12 cellular contexts compared by ENCODE assay signal in genomic region chr15:58551084-58551763, GRCh38.
DNase-seq lines count a peak whose midpoint lies in the region; ATAC-seq, FAIRE-seq and TF ChIP-seq lines count a peak whose summit lies in the region.
"Had no signal": no experiment of that assay in that cellular context is flagged by ENCODE, and none has a peak within 500 bp of the region (broad histone marks: within the 10 kb centered on the region; RNA-seq: fewer than 3 reads in every experiment).

No MANE protein-coding gene starts in this region.

- H3K56ac ChIP-seq in IMR-90 (ENCODE audit: extremely low read depth, insufficient read depth, low read length) = 0 out of 2 replicates have a peak overlapping the region, but pooled peaks have one; percentile 0

- H3K4me3 Mint-ChIP-seq in CD14-positive monocyte = peak overlapping the region; percentile 68 to 81
- no peak overlapping the region for H3K4me3 Mint-ChIP-seq in nephron
- H3K4me3 Mint-ChIP-seq: activated T-cell treated with anti-CD3 and anti-CD28 coated beads, Interleukin-2, amount 50 U/mL, for 4 hours had no signal

- no TSS peak for BruUV-seq in IMR-90 (replicated peaks; lab: Mats Ljungman, UMichigan)
- BruUV-seq in K562 (replicated peaks; lab: Mats Ljungman, UMichigan) = no TSS peak

- peak overlapping the region; percentile 31; the same call in 2 of the 3 replicates for H2BK15ac ChIP-seq in IMR-90 (ENCODE audit: low read depth, low read length)

- peak overlapping the region; percentile 81 for H2BK20ac ChIP-seq in IMR-90 (ENCODE audit: low read depth, low read length)

- peaks cover 42% of the 10 kb centered on the region for H3K4me1 ChIP-seq in IMR-90 (ENCODE audit: control insufficient read depth, insufficient read depth, low read length)
- peaks cover 37 to 50% of the 10 kb centered on the region in 2 experiments for H3K4me1 ChIP-seq in K562 (replicated peaks in 1 of 2; ENCODE audit: control insufficient read depth in 2 of 2, insufficient read depth in 2 of 2, low read length in 2 of 2)

- no peak for TF ChIP-seq CTCF in CD14-positive monocyte (IDR thresholded peaks at IDR 0.05)
- TF ChIP-seq CTCF in IMR-90 (conservative IDR thresholded peaks at IDR 0.05; ENCODE audit: low read depth, low read length) = no peak
- TF ChIP-seq CTCF in K562 (IDR thresholded peaks at IDR 0.05 in 2 of 3, conservative IDR thresholded peaks at IDR 0.05 in 1 of 3; ENCODE audit: insufficient read depth in 2 of 3, low read depth in 1 of 3, low read length in 3 of 3) = no peak
- TF ChIP-seq CTCF in nephron (IDR thresholded peaks at IDR 0.05; ENCODE audit: unreplicated experiment in 3 of 3) = no peak
- TF ChIP-seq CTCF in omental fat pad (IDR thresholded peaks at IDR 0.05) = no peak

- H2AK5ac ChIP-seq in IMR-90 (ENCODE audit: low read depth, low read length) = peak overlapping the region; percentile 90

- no peak for TF ChIP-seq RAD21 in IMR-90 (IDR thresholded peaks at IDR 0.05; ENCODE audit: low read length)
- no peak for TF ChIP-seq RAD21 in K562 (CRISPR knock-in tag; conservative IDR thresholded peaks at IDR 0.05 in 1 of 2, IDR thresholded peaks at IDR 0.05 in 1 of 2)

- H3K18ac ChIP-seq in IMR-90 (ENCODE audit: low read depth, low read length) = peak overlapping the region; percentile 72

- no peak for FAIRE-seq in K562 (lab: Jason Lieb, UNC)

- H3K4me1 Mint-ChIP-seq in CD14-positive monocyte (peaks cover 17% of the 10 kb centered on the region), nephron (peaks cover 88% of the 10 kb centered on the region)

- H3K27me3 Mint-ChIP-seq in CD14-positive monocyte (ENCODE audit: low read depth in 3 of 3) (peaks cover 1 to 7% (median 2%) of the 10 kb centered on the region in 3 donors), nephron (ENCODE audit: low read depth) (peaks cover 41% of the 10 kb centered on the region)

- peak overlapping the region; percentile 98 for H2BK120ac ChIP-seq in IMR-90 (ENCODE audit: low read depth, low read length)

- DNase-seq in CD14-positive monocyte (ENCODE audit: low spot score) (no peak), IMR-90 (no peak), K562 (ENCODE audit: extremely low read depth in 1 of 4, low spot score in 3 of 4) (no peak), omental fat pad (ENCODE audit: low spot score) (no peak), epidermal melanocyte (ENCODE audit: insufficient read length, low spot score) (no peak)
- DNase-seq: activated T-cell treated with anti-CD3 and anti-CD28 coated beads, Interleukin-2, amount 50 U/mL, for 4 hours; effector memory CD4-positive, alpha-beta T cell; NCI-H1048; thyroid gland had no signal

- H2AFZ ChIP-seq in IMR-90 (replicated peaks; ENCODE audit: low read length, poor library complexity) (no peak overlapping the region), K562 (ENCODE audit: low read depth, low read length) (peak overlapping the region; percentile 99)

- TF ChIP-seq EP300 in K562 (IDR thresholded peaks at IDR 0.05; ENCODE audit: low read length) = no peak

- no peak overlapping the region for H3K9ac ChIP-seq in IMR-90 (ENCODE audit: low read depth, low read length)
- no peak overlapping the region; a peak in 1 of 4 replicates for H3K9ac ChIP-seq in K562 (ENCODE audit: insufficient read depth in 1 of 2, low read depth in 2 of 2, low read length in 2 of 2)

- POLR2A ChIA-PET in IMR-90 (lab: Charles Lee; ENCODE audit: unreplicated experiment) (no interaction called here), K562 (lab: Yijun Ruan, JAX) (no interaction called here)

- dilution Hi-C loops in IMR-90 (cut with HindIII; ENCODE audit: low sequenced_read_pairs, unreplicated experiment) = no loop called here

- H3K27me3 ChIP-seq in IMR-90 (ENCODE audit: control insufficient read depth, insufficient read depth, low read length) (peaks cover 6% of the 10 kb centered on the region; the same call in 1 of the 2 replicates), K562 (ENCODE audit: control insufficient read depth in 2 of 2, insufficient read depth in 2 of 2, low read length in 2 of 2) (no peaks in the 10 kb centered on the region)
- H3K27me3 ChIP-seq: thyroid gland had no signal

- H3K27ac ChIP-seq in IMR-90 (ENCODE audit: insufficient read depth, low read length) = peak overlapping the region; percentile 53
- H3K27ac ChIP-seq in K562 (ENCODE audit: extremely low read depth, low read depth, low read length) = peak overlapping the region; percentile 75
- H3K27ac ChIP-seq: thyroid gland had no signal

- peaks cover 38% of the 10 kb centered on the region for H3K9me1 ChIP-seq in IMR-90 (ENCODE audit: insufficient read depth, low read length)
- no peaks in the 10 kb centered on the region for H3K9me1 ChIP-seq in K562 (ENCODE audit: control insufficient read depth, insufficient read depth, low read length)

- no peak; the same call in 1 of the 2 replicates for ATAC-seq in IMR-90 (ENCODE audit: low read depth)
- no peak; the same call in 2 of the 3 replicates for ATAC-seq in K562
- no peak for ATAC-seq in omental fat pad (ENCODE audit: low FRiP score)
- no peak for ATAC-seq in GM21526 (IDR thresholded peaks at IDR 0.05; ENCODE audit: low FRiP score, unreplicated experiment)
- no peak for ATAC-seq in GM21515 (IDR thresholded peaks at IDR 0.05; ENCODE audit: unreplicated experiment)

- H4K20me1 ChIP-seq in IMR-90 (ENCODE audit: insufficient read depth, low read length) (no peaks in the 10 kb centered on the region), K562 (replicated peaks; ENCODE audit: control insufficient read depth, insufficient read depth, low read length) (no peaks in the 10 kb centered on the region)

- H3K23ac ChIP-seq in IMR-90 (ENCODE audit: low read depth, low read length) = no peak overlapping the region

- H3K9me3 Mint-ChIP-seq in CD14-positive monocyte (peaks cover 0 to 1% (median 0%) of the 10 kb centered on the region in 7 donors), nephron (no peaks in the 10 kb centered on the region)
- H3K9me3 Mint-ChIP-seq: activated T-cell treated with anti-CD3 and anti-CD28 coated beads, Interleukin-2, amount 50 U/mL, for 4 hours had no signal

- CTCF ChIA-PET in IMR-90 (lab: Yijun Ruan, JAX) (no interaction called here), K562 (lab: Yijun Ruan, JAX; ENCODE audit: low intra/inter-chr PET ratio) (no interaction called here)

- H4K5ac ChIP-seq in IMR-90 (ENCODE audit: low read depth, low read length) = peak overlapping the region; percentile 85

- no peaks in the 10 kb centered on the region for H3K36me3 ChIP-seq in IMR-90 (ENCODE audit: control insufficient read depth, insufficient read depth, low read length)
- H3K36me3 ChIP-seq in K562 (ENCODE audit: control insufficient read depth, insufficient read depth, low read length) = no peaks in the 10 kb centered on the region
- H3K36me3 ChIP-seq: thyroid gland had no signal

- H3K9me3 ChIP-seq in IMR-90 (ENCODE audit: control insufficient read depth, insufficient read depth, low read length) (no peaks in the 10 kb centered on the region), K562 (replicated peaks; ENCODE audit: control insufficient read depth, insufficient read depth, low read depth, low read length) (no peaks in the 10 kb centered on the region)
- H3K9me3 ChIP-seq: thyroid gland had no signal

- H3K4ac ChIP-seq in IMR-90 (ENCODE audit: low read depth, low read length) = peak overlapping the region; percentile 87

- peak overlapping the region; percentile 72 for H3K4me2 ChIP-seq in IMR-90 (ENCODE audit: low read depth, low read length)
- peak overlapping the region; percentile 65 for H3K4me2 ChIP-seq in K562 (ENCODE audit: insufficient read depth, low read length)

- no peaks in the 10 kb centered on the region for H3K79me2 ChIP-seq in K562 (ENCODE audit: control insufficient read depth, insufficient read depth, low read length)

- H4K91ac ChIP-seq in IMR-90 (ENCODE audit: insufficient read depth, low read depth, low read length) = peak overlapping the region; percentile 77

- H3K79me1 ChIP-seq in IMR-90 (ENCODE audit: low read depth in 1 of 2, low read length in 2 of 2) = no peaks in the 10 kb centered on the region

- H2BK5ac ChIP-seq in IMR-90 (ENCODE audit: low read depth, low read length, poor library complexity, severe bottlenecking) = peak overlapping the region; percentile 88

- intact Hi-C loops in CD14-positive monocyte (cut with micrococcal nuclease) = no loop called here
- intact Hi-C loops in IMR-90 (cut with micrococcal nuclease) = loop anchor here (5.0 kb wide), 1 partner anchor 164 kb away; no protein-coding TSS in a partner anchor
- intact Hi-C loops in K562 (cut with micrococcal nuclease) = no loop called here

- no peak for TF ChIP-seq POLR2A in IMR-90 (IDR thresholded peaks at IDR 0.05; ENCODE audit: low read depth, low read length)
- no peak for TF ChIP-seq POLR2A in K562 (conservative IDR thresholded peaks at IDR 0.05)

- peak overlapping the region; percentile 69 for H3K14ac ChIP-seq in IMR-90 (replicated peaks; ENCODE audit: low read depth, low read length)

- WGBS in IMR-90 (ENCODE audit: extremely low coverage in 2 of 2, insufficient read length in 1 of 2), 2 experiments = no CpG with 5 or more reads among the region's 10 CpGs
- WGBS in K562 (ENCODE audit: insufficient coverage, low coverage, missing lambda C conversion rate) = 36% methylated on average over 10 of the region's 10 CpGs

- H3K36me3 Mint-ChIP-seq in CD14-positive monocyte (no peaks in the 10 kb centered on the region), nephron (ENCODE audit: low read depth) (no peaks in the 10 kb centered on the region)

- H4K8ac ChIP-seq in IMR-90 (ENCODE audit: low read depth in 2 of 2, low read length in 2 of 2) = peak overlapping the region; percentile 4 to 81; a peak in 2 of 4 replicates

- H3K4me3 ChIP-seq in IMR-90 (ENCODE audit: insufficient read depth, low read depth, low read length) (no peak overlapping the region), K562 (no peak overlapping the region)
- H3K4me3 ChIP-seq: thyroid gland had no signal

- no peak overlapping the region for H2AK9ac ChIP-seq in IMR-90 (replicated peaks; ENCODE audit: low read depth, low read length, poor library complexity)

- in situ Hi-C loops in IMR-90 (cut with MboI; ENCODE audit: low sequenced_read_pairs) (no loop called here), K562 (cut with MboI) (no loop called here)

- H3K27ac Mint-ChIP-seq in CD14-positive monocyte (peak overlapping the region in 1 of 7 donors; percentile 57), nephron (peak overlapping the region; percentile 73 to 86 (median 80))

TF ChIP-seq in IMR-90, 13 proteins besides CTCF, POLR2A, EP300 and RAD21 (continues in another document):
- TF ChIP-seq NFE2L2 (IDR thresholded peaks at IDR 0.05; ENCODE audit: low read depth, low read length) = no peak
- no peak for TF ChIP-seq BHLHE40 (IDR thresholded peaks at IDR 0.05; ENCODE audit: low read depth, low read length)
- no peak for TF ChIP-seq CHD1 (IDR thresholded peaks at IDR 0.05; ENCODE audit: low read depth, low read length)
- TF ChIP-seq RFX5 (IDR thresholded peaks at IDR 0.05; ENCODE audit: low read depth, low read length) = no peak

Comparison
In these comparisons a context has a peak if more than half of its experiments do, and no peak if none do; other contexts are left out.
1. H3K4me3 Mint-ChIP-seq: peak in CD14-positive monocyte (2 of 2); none in nephron (0 of 3).